In the genomic region with DNA sequence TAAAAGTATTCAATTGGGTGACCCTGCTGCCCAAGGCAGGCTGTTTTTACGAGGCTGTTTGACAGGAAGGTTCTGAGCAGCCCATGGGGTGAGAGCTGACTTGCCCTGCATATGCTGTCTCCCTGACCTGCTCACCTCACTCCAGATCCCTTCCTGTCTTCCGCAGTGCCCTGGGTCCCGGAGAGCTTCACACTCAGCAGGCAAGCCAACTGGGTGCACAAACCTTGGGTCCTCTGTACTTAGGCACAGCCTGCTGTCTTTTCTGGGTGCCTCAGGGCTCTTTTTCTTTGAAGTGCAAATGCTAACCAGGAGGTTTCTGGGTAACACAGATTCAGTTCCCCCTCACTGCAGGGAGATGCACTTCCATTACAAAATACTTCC, we compare ENCODE assay signal across 24 cellular contexts. TPM values are rescaled to one million over a fixed set of nuclear protein-coding genes. Genes with fewer than 3 reads are reported as not detected.
"Had no signal": no experiment of that assay in that cellular context is flagged by ENCODE, and none has a peak within 500 bp of the region (broad histone marks: within the 10 kb centered on the region; RNA-seq: fewer than 3 reads in every experiment).

No MANE protein-coding gene starts in this region.

- H3K9me3 Mint-ChIP-seq: activated naive CD8-positive, alpha-beta T cell treated with anti-CD3 and anti-CD28 coated beads, Interleukin-2, amount 10 ng/mL, durations not matched to agents 7 days and 5 days; type B pancreatic cell had no signal

- H3K9me3 ChIP-seq: ovary, right lobe of liver, SJSA1, suprapubic skin had no signal

- H3K27ac Mint-ChIP-seq: activated naive CD8-positive, alpha-beta T cell treated with anti-CD3 and anti-CD28 coated beads, Interleukin-2, amount 10 ng/mL, durations not matched to agents 7 days and 5 days; type B pancreatic cell had no signal

- H3K4me1 ChIP-seq: foreskin keratinocyte, SJSA1, suprapubic skin had no signal

- H3K27me3 Mint-ChIP-seq: activated naive CD8-positive, alpha-beta T cell treated with anti-CD3 and anti-CD28 coated beads, Interleukin-2, amount 10 ng/mL, durations not matched to agents 7 days and 5 days; type B pancreatic cell had no signal

- H3K36me3 Mint-ChIP-seq: activated naive CD8-positive, alpha-beta T cell treated with anti-CD3 and anti-CD28 coated beads, Interleukin-2, amount 10 ng/mL, durations not matched to agents 7 days and 5 days had no signal

- H3K36me3 ChIP-seq: ovary had no signal

- H3K27me3 ChIP-seq: foreskin keratinocyte, ovary, right lobe of liver, SJSA1, suprapubic skin had no signal

- ATAC-seq: foreskin keratinocyte, left lobe of liver, right lobe of liver had no signal

- H3K4me3 ChIP-seq: lung, ovary, right lobe of liver, SJSA1, suprapubic skin had no signal

- DNase-seq: activated naive CD4-positive, alpha-beta T cell; activated naive CD8-positive, alpha-beta T cell treated with anti-CD3 and anti-CD28 coated beads, Interleukin-2, amount 10 ng/mL, durations not matched to agents 7 days and 5 days; foreskin keratinocyte; hippocampal formation; midbrain; stimulated activated CD4-positive, alpha-beta T cell treated with anti-CD3 and anti-CD28 coated beads, Interleukin-4, amount 100 ng/mL, for 4 hours; stimulated activated naive CD4-positive, alpha-beta T cell treated with Interleukin-2 at 50 U/mL for 16 hours; SW 1271; T-helper 2 cell had no signal

- H3K4me3 Mint-ChIP-seq: activated naive CD8-positive, alpha-beta T cell treated with anti-CD3 and anti-CD28 coated beads, Interleukin-2, amount 10 ng/mL, durations not matched to agents 7 days and 5 days; type B pancreatic cell had no signal

- H3K27ac ChIP-seq: foreskin keratinocyte, ovary, right lobe of liver, SJSA1, suprapubic skin, VCaP had no signal

RNA-seq across cellular contexts. Expression of gene CFAP100, which starts 48.1 kb away (rescaled TPM):
- total RNA-seq: activated naive CD8-positive, alpha-beta T cell treated with anti-CD3 and anti-CD28 coated beads, Interleukin-2, amount 10 ng/mL, durations not matched to agents 7 days and 5 days; cardiac septum; epithelial cell of proximal tubule; fibroblast of lung; foreskin keratinocyte; left lobe of liver; myocyte; pulmonary artery endothelial cell; right lobe of liver; SJSA1; suprapubic skin had no signal
- polyA plus RNA-seq: fibroblast of lung, foreskin keratinocyte, keratinocyte, neural cell had no signal
